1 cellular context compared by ENCODE assay signal in the genomic region with DNA sequence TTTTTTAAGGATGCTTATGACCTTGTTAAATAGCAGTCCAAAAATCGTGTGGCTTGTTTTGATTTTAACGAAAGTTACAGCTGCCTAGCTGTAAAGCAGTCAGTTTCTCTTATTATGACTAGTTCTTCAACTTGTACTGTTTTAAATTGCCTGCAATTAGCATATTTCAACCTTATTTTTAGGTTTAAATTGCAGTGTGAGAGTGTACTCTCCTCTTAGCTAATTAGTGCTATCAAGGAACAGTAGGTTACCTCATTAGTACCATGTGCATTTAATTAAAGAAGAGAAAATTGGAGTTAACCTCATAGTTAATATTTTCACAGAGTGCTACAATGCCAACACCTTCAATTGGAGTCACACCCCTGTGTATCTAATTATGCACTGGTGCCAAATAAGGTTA.
TF ChIP-seq lines count a peak whose summit lies in the region.

No MANE protein-coding gene starts in this region.

TF ChIP-seq in GM12878, 131 proteins besides CTCF, POLR2A, EP300 and RAD21 (continued from another document):
- TF ChIP-seq, protein P1, sequence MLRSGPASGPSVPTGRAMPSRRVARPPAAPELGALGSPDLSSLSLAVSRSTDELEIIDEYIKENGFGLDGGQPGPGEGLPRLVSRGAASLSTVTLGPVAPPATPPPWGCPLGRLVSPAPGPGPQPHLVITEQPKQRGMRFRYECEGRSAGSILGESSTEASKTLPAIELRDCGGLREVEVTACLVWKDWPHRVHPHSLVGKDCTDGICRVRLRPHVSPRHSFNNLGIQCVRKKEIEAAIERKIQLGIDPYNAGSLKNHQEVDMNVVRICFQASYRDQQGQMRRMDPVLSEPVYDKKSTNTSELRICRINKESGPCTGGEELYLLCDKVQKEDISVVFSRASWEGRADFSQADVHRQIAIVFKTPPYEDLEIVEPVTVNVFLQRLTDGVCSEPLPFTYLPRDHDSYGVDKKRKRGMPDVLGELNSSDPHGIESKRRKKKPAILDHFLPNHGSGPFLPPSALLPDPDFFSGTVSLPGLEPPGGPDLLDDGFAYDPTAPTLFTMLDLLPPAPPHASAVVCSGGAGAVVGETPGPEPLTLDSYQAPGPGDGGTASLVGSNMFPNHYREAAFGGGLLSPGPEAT (IDR thresholded peaks at IDR 0.05; ENCODE audit: low read depth), result no peak
- TF ChIP-seq, protein P2, sequence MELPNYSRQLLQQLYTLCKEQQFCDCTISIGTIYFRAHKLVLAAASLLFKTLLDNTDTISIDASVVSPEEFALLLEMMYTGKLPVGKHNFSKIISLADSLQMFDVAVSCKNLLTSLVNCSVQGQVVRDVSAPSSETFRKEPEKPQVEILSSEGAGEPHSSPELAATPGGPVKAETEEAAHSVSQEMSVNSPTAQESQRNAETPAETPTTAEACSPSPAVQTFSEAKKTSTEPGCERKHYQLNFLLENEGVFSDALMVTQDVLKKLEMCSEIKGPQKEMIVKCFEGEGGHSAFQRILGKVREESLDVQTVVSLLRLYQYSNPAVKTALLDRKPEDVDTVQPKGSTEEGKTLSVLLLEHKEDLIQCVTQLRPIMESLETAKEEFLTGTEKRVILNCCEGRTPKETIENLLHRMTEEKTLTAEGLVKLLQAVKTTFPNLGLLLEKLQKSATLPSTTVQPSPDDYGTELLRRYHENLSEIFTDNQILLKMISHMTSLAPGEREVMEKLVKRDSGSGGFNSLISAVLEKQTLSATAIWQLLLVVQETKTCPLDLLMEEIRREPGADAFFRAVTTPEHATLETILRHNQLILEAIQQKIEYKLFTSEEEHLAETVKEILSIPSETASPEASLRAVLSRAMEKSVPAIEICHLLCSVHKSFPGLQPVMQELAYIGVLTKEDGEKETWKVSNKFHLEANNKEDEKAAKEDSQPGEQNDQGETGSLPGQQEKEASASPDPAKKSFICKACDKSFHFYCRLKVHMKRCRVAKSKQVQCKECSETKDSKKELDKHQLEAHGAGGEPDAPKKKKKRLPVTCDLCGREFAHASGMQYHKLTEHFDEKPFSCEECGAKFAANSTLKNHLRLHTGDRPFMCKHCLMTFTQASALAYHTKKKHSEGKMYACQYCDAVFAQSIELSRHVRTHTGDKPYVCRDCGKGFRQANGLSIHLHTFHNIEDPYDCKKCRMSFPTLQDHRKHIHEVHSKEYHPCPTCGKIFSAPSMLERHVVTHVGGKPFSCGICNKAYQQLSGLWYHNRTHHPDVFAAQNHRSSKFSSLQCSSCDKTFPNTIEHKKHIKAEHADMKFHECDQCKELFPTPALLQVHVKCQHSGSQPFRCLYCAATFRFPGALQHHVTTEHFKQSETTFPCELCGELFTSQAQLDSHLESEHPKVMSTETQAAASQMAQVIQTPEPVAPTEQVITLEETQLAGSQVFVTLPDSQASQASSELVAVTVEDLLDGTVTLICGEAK (IDR thresholded peaks at IDR 0.05; ENCODE audit: borderline replicate concordance), result no peak
- TF ChIP-seq ZNF217 (IDR thresholded peaks at IDR 0.05) (peak; percentile 92), RB1 (IDR thresholded peaks at IDR 0.05; ENCODE audit: borderline replicate concordance) (no peak), JUND (IDR thresholded peaks at IDR 0.05; ENCODE audit: low read depth, low read length) (no peak), CHD4 (IDR thresholded peaks at IDR 0.05) (no peak), DPF2 (IDR thresholded peaks at IDR 0.05) (no peak), EED (IDR thresholded peaks at IDR 0.05; ENCODE audit: low read depth) (no peak), TARDBP (IDR thresholded peaks at IDR 0.05; ENCODE audit: borderline replicate concordance) (no peak), ESRRA (IDR thresholded peaks at IDR 0.05; ENCODE audit: low read length) (no peak), ASH2L (IDR thresholded peaks at IDR 0.05; ENCODE audit: borderline replicate concordance, low read depth) (no peak)
- TF ChIP-seq, protein P3, sequence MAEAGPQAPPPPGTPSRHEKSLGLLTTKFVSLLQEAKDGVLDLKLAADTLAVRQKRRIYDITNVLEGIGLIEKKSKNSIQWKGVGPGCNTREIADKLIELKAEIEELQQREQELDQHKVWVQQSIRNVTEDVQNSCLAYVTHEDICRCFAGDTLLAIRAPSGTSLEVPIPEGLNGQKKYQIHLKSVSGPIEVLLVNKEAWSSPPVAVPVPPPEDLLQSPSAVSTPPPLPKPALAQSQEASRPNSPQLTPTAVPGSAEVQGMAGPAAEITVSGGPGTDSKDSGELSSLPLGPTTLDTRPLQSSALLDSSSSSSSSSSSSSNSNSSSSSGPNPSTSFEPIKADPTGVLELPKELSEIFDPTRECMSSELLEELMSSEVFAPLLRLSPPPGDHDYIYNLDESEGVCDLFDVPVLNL (IDR thresholded peaks at IDR 0.05; ENCODE audit: low read depth, low read length), result no peak
- TF ChIP-seq, protein P4, sequence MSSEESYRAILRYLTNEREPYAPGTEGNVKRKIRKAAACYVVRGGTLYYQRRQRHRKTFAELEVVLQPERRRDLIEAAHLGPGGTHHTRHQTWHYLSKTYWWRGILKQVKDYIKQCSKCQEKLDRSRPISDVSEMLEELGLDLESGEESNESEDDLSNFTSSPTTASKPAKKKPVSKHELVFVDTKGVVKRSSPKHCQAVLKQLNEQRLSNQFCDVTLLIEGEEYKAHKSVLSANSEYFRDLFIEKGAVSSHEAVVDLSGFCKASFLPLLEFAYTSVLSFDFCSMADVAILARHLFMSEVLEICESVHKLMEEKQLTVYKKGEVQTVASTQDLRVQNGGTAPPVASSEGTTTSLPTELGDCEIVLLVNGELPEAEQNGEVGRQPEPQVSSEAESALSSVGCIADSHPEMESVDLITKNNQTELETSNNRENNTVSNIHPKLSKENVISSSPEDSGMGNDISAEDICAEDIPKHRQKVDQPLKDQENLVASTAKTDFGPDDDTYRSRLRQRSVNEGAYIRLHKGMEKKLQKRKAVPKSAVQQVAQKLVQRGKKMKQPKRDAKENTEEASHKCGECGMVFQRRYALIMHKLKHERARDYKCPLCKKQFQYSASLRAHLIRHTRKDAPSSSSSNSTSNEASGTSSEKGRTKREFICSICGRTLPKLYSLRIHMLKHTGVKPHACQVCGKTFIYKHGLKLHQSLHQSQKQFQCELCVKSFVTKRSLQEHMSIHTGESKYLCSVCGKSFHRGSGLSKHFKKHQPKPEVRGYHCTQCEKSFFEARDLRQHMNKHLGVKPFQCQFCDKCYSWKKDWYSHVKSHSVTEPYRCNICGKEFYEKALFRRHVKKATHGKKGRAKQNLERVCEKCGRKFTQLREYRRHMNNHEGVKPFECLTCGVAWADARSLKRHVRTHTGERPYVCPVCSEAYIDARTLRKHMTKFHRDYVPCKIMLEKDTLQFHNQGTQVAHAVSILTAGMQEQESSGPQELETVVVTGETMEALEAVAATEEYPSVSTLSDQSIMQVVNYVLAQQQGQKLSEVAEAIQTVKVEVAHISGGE (CRISPR knock-in tag; IDR thresholded peaks at IDR 0.05), result no peak
- TF ChIP-seq, protein P5, sequence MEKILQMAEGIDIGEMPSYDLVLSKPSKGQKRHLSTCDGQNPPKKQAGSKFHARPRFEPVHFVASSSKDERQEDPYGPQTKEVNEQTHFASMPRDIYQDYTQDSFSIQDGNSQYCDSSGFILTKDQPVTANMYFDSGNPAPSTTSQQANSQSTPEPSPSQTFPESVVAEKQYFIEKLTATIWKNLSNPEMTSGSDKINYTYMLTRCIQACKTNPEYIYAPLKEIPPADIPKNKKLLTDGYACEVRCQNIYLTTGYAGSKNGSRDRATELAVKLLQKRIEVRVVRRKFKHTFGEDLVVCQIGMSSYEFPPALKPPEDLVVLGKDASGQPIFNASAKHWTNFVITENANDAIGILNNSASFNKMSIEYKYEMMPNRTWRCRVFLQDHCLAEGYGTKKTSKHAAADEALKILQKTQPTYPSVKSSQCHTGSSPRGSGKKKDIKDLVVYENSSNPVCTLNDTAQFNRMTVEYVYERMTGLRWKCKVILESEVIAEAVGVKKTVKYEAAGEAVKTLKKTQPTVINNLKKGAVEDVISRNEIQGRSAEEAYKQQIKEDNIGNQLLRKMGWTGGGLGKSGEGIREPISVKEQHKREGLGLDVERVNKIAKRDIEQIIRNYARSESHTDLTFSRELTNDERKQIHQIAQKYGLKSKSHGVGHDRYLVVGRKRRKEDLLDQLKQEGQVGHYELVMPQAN (conservative IDR thresholded peaks at IDR 0.05), result no peak
